8 cellular contexts compared by ENCODE assay signal in the genomic region with DNA sequence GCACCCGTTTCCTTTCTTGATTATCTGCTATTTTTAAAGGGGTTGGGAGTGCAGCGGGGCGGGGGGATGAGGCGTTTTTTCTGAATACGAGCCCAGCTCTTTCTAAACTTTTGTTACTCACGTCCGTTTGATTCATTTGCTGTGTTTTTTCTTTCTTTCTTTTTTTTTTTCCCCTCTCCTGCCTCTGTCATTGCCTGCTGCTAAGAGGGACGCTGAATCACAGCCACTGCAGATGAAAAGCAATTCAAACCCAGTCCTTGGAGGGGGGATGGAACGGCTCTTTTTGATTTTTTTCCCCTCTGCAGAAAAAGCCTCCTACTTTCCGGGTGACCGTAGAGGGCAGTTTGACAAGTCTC. TPM values are rescaled to one million over a fixed set of nuclear protein-coding genes. Genes with fewer than 3 reads are reported as not detected.
DNase-seq lines count a peak whose midpoint lies in the region; ATAC-seq and TF ChIP-seq lines count a peak whose summit lies in the region.

No MANE protein-coding gene starts in this region.

- H3K36me3 ChIP-seq in breast epithelium (no peaks in the 10 kb centered on the region), stomach smooth muscle (ENCODE audit: control insufficient read depth in 2 of 2, insufficient read depth in 2 of 2, low read length in 2 of 2) (peaks cover 0 to under 1% of the 10 kb centered on the region in 2 donors)

- no peaks in the 10 kb centered on the region for H3K4me1 ChIP-seq in breast epithelium
- peaks cover 17% of the 10 kb centered on the region for H3K4me1 ChIP-seq in stomach smooth muscle (ENCODE audit: control insufficient read depth, insufficient read depth, low read length)

- peak overlapping the region; percentile 75 to 92 (median 83) for H3K4me3 ChIP-seq in breast epithelium
- H3K4me3 ChIP-seq in stomach smooth muscle (ENCODE audit: low read length in 2 of 2) = peak overlapping the region; percentile 76 to 86

- H3K27me3 ChIP-seq in breast epithelium = no peaks in the 10 kb centered on the region
- H3K27me3 ChIP-seq in stomach smooth muscle (ENCODE audit: control insufficient read depth in 1 of 2, insufficient read depth in 2 of 2, low read length in 2 of 2) = no peaks in the 10 kb centered on the region

- H3K9me3 ChIP-seq in breast epithelium (no peaks in the 10 kb centered on the region), stomach smooth muscle (ENCODE audit: control insufficient read depth in 2 of 2, low read length in 2 of 2) (no peaks in the 10 kb centered on the region)

- ATAC-seq in GM19328 (IDR thresholded peaks at IDR 0.05; ENCODE audit: unreplicated experiment) = no peak

- intact Hi-C loops in breast epithelium (cut with DNase I; ENCODE audit: low total_unique reads) = loop anchor here (5.0 kb wide), 1 partner anchor 74 kb away; no protein-coding TSS in a partner anchor

- peak overlapping the region; percentile 74 to 82 for H3K9ac ChIP-seq in stomach smooth muscle (ENCODE audit: low read length in 2 of 2)

- no peak for TF ChIP-seq CTCF in breast epithelium (IDR thresholded peaks at IDR 0.05)

- H3K27ac ChIP-seq in breast epithelium = peak overlapping the region; percentile 89 to 98
- H3K27ac ChIP-seq in stomach smooth muscle (ENCODE audit: low read length) = peak overlapping the region; percentile 86

- DNase-seq in DMS 273 (lab: John Stamatoyannopoulos, UW; ENCODE audit: unreplicated experiment) = peak; percentile 53
- DNase-seq in DMS 273 treated with DMSO at 0.1 percent for 48 hours (lab: John Stamatoyannopoulos, UW) = no peak
- DNase-seq in LHCN-M2 (ENCODE audit: low read depth) = peak; percentile 81
- DNase-seq in breast epithelium (ENCODE audit: low spot score in 2 of 2) = no peak
- DNase-seq in kidney tubule cell (ENCODE audit: low spot score) = peak; percentile 86
- no peak for DNase-seq in NCI-H1048 (lab: John Stamatoyannopoulos, UW)

- no peak for TF ChIP-seq POLR2A in breast epithelium (IDR thresholded peaks at IDR 0.05)

RNA-seq across cellular contexts. Expression of gene RASSF8, which starts 0.6 kb away (rescaled TPM):
- total RNA-seq in LHCN-M2 (2014; rRNA removed) = 24.1 and 26.6 TPM in 2 replicates
- 6.2 TPM for polyA plus RNA-seq in LHCN-M2 (2012)
- 10 to 100 TPM; 42.6 to 52.1 (median 47.5) TPM for total RNA-seq in breast epithelium

Comparison
In these comparisons a context has a peak if more than half of its experiments do, and no peak if none do; other contexts are left out.
1. DNase-seq: peak in DMS 273 (single experiment), LHCN-M2 (single experiment) and kidney tubule cell (single experiment); none in DMS 273 treated with DMSO at 0.1 percent for 48 hours (single experiment), breast epithelium (0 of 2) and NCI-H1048 (single experiment).